15 cellular contexts compared by ENCODE assay signal in the genomic region with DNA sequence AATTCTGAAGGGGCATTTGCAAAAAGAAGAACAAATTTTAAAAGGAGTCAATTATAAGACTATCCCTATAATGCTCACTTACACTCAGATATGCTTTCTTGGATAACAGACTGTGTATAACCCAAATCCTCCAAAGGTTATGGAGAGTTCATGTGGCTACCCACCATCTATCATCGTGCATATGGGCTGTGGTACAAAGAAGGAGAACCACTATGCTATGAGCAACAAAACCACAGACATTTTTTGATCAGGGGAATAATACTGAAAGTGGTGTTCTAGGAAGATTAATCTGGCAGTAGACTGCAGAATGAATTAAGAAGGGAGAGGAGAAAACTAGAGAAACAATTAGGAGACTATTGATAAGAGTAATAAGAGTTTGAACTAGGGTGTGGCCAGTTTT. TPM values are rescaled to one million over a fixed set of nuclear protein-coding genes. Genes with fewer than 3 reads are reported as not detected.
DNase-seq lines count a peak whose midpoint lies in the region; ATAC-seq and TF ChIP-seq lines count a peak whose summit lies in the region.
"Had no signal": no experiment of that assay in that cellular context is flagged by ENCODE, and none has a peak within 500 bp of the region (broad histone marks: within the 10 kb centered on the region; RNA-seq: fewer than 3 reads in every experiment).

No MANE protein-coding gene starts in this region.

- no peaks in the 10 kb centered on the region for H3K9me3 ChIP-seq in GM23248 (ENCODE audit: low read depth)

- intact Hi-C loops in activated T-helper 1 cell treated with anti-CD3 and anti-CD28 coated beads, Interleukin-12 subunit alpha, Interleukin-12 subunit beta, Interleukin-2, Interleukin-4 antibody, amounts not matched to agents 30 ng/mL and 10 ng/mL and 1 ng/mL, durations not matched to agents 14 hours and 24 hours and 36 hours (cut with micrococcal nuclease): loop anchor here (1.0 to 2.0 kb wide), 2 partner anchors 10 to 36 kb away; no protein-coding TSS in a partner anchor

- 14 to 31% methylated on average over 1 of the region's 1 CpG for WGBS in GM23248 (ENCODE audit: low coverage in 1 of 2, low lambda C conversion rate in 2 of 2, missing lambda C conversion rate in 2 of 2), 2 experiments

- no peaks in the 10 kb centered on the region for H3K27me3 ChIP-seq in GM23248 (replicated peaks; ENCODE audit: insufficient read depth)

- 0 out of 2 replicates have a peak overlapping the region, but pooled peaks have one; percentile 6 for H3K27ac ChIP-seq in GM23248

- H3K79me2 ChIP-seq in GM23248 (ENCODE audit: insufficient read depth): peaks cover 100% of the 10 kb centered on the region

- peaks cover 18% of the 10 kb centered on the region for H3K9me3 Mint-ChIP-seq in activated T-helper 1 cell treated with anti-CD3 and anti-CD28 coated beads, Interleukin-12 subunit alpha, Interleukin-12 subunit beta, Interleukin-2, Interleukin-4 antibody, amounts not matched to agents 30 ng/mL and 10 ng/mL and 1 ng/mL, durations not matched to agents 14 hours and 24 hours and 36 hours
- H3K9me3 Mint-ChIP-seq in HFFc6: peaks cover 32% of the 10 kb centered on the region

- peaks cover 50% of the 10 kb centered on the region for H3F3A ChIP-seq in GM23248 (ENCODE audit: insufficient read depth)

- no peak for TF ChIP-seq CTCF in AG10803 (conservative IDR thresholded peaks at IDR 0.05; ENCODE audit: low read length)
- TF ChIP-seq CTCF in HFFc6 (IDR thresholded peaks at IDR 0.05): no peak

- H3K4me1 ChIP-seq in GM23248 (ENCODE audit: insufficient read depth): peaks cover 54% of the 10 kb centered on the region

- H3K36me3 Mint-ChIP-seq in activated T-helper 1 cell treated with anti-CD3 and anti-CD28 coated beads, Interleukin-12 subunit alpha, Interleukin-12 subunit beta, Interleukin-2, Interleukin-4 antibody, amounts not matched to agents 30 ng/mL and 10 ng/mL and 1 ng/mL, durations not matched to agents 14 hours and 24 hours and 36 hours (ENCODE audit: low read depth): peaks cover 58% of the 10 kb centered on the region
- peaks cover 70% of the 10 kb centered on the region for H3K36me3 Mint-ChIP-seq in HFFc6 (ENCODE audit: low read depth)

- no peak overlapping the region for H2AFZ ChIP-seq in GM23248

- H3K4me3 Mint-ChIP-seq in activated T-helper 1 cell treated with anti-CD3 and anti-CD28 coated beads, Interleukin-12 subunit alpha, Interleukin-12 subunit beta, Interleukin-2, Interleukin-4 antibody, amounts not matched to agents 30 ng/mL and 10 ng/mL and 1 ng/mL, durations not matched to agents 14 hours and 24 hours and 36 hours: no peak overlapping the region
- H3K4me3 Mint-ChIP-seq in HFFc6: no peak overlapping the region

- peak overlapping the region; percentile 12 for H3K27ac Mint-ChIP-seq in activated T-helper 1 cell treated with anti-CD3 and anti-CD28 coated beads, Interleukin-12 subunit alpha, Interleukin-12 subunit beta, Interleukin-2, Interleukin-4 antibody, amounts not matched to agents 30 ng/mL and 10 ng/mL and 1 ng/mL, durations not matched to agents 14 hours and 24 hours and 36 hours
- no peak overlapping the region for H3K27ac Mint-ChIP-seq in HFFc6

- peak overlapping the region; percentile 44 for H3K4me2 ChIP-seq in GM23248 (ENCODE audit: unreplicated experiment)

- H3K27me3 Mint-ChIP-seq in activated T-helper 1 cell treated with anti-CD3 and anti-CD28 coated beads, Interleukin-12 subunit alpha, Interleukin-12 subunit beta, Interleukin-2, Interleukin-4 antibody, amounts not matched to agents 30 ng/mL and 10 ng/mL and 1 ng/mL, durations not matched to agents 14 hours and 24 hours and 36 hours (ENCODE audit: insufficient read depth): no peaks in the 10 kb centered on the region
- no peaks in the 10 kb centered on the region; the same call in none of the 2 replicates for H3K27me3 Mint-ChIP-seq in HFFc6 (ENCODE audit: insufficient read depth)
- H3K27me3 Mint-ChIP-seq: naive B cell had no signal

- peaks cover 26% of the 10 kb centered on the region for H3K36me3 ChIP-seq in GM23248 (ENCODE audit: low read depth)

- H3K4me1 Mint-ChIP-seq in activated T-helper 1 cell treated with anti-CD3 and anti-CD28 coated beads, Interleukin-12 subunit alpha, Interleukin-12 subunit beta, Interleukin-2, Interleukin-4 antibody, amounts not matched to agents 30 ng/mL and 10 ng/mL and 1 ng/mL, durations not matched to agents 14 hours and 24 hours and 36 hours (ENCODE audit: low read depth): peaks cover 44% of the 10 kb centered on the region
- H3K4me1 Mint-ChIP-seq in HFFc6 (ENCODE audit: low read depth): peaks cover 38% of the 10 kb centered on the region

- H4K20me1 ChIP-seq in GM23248 (ENCODE audit: insufficient read depth): peaks cover 64% of the 10 kb centered on the region

- H3K4me3 ChIP-seq in AG10803 (ENCODE audit: low read length) (no peak overlapping the region), GM23248 (no peak overlapping the region)

- H3K9me2 ChIP-seq in GM23248 (ENCODE audit: insufficient read depth): no peaks in the 10 kb centered on the region

- in situ Hi-C loops in GM23248 (cut with MboI): no loop called here

- ATAC-seq in HG03565 (IDR thresholded peaks at IDR 0.05; ENCODE audit: unreplicated experiment): no peak
- ATAC-seq: left colon had no signal

- H3K9ac ChIP-seq in GM23248: no peak overlapping the region

- DNase-seq in AG10803 (ENCODE audit: low read depth) (peak; percentile 74), GM23248 (peak; percentile 64), iris pigment epithelial cell (ENCODE audit: low read depth) (peak; percentile 90), medulla oblongata (ENCODE audit: extremely low spot score) (no peak), HFFc6 (no peak), D341Med (ENCODE audit: low spot score) (no peak)
- DNase-seq in activated T-helper 1 cell treated with anti-CD3 and anti-CD28 coated beads, Interleukin-12 subunit alpha, Interleukin-12 subunit beta, Interleukin-2, Interleukin-4 antibody, amounts not matched to agents 30 ng/mL and 10 ng/mL and 1 ng/mL, durations not matched to agents 14 hours and 24 hours and 36 hours (ENCODE audit: low spot score): no peak
- DNase-seq: anterior cingulate cortex, left colon, naive B cell, NCI-H1417, NCI-H524, RPMI8226, T-helper 9 cell had no signal

RNA-seq across cellular contexts. Expression of gene NR3C1, which starts 16.8 kb away (rescaled TPM):
- total RNA-seq in GM23248 (2014; rRNA removed; shearing (Covaris generic)): 121 and 125 TPM in 2 replicates
- 100 and 103 TPM in 2 replicates for polyA plus RNA-seq in GM23248 (2016; fragmentation: Nextera tagmentation; extraction: Ambion mirVana)
- total RNA-seq in activated T-helper 1 cell treated with anti-CD3 and anti-CD28 coated beads, Interleukin-12 subunit alpha, Interleukin-12 subunit beta, Interleukin-2, Interleukin-4 antibody, amounts not matched to agents 30 ng/mL and 10 ng/mL and 1 ng/mL, durations not matched to agents 14 hours and 24 hours and 36 hours: 62.7 TPM in 2 replicates
- total RNA-seq in HFFc6 (2021; fragmentation: NEBNext Ultra II Directional; extraction: Animal tissue kit (Norgen Biotek cat#: 25700)): 10 to 100 TPM; 61.6 to 86.9 (median 71.5) TPM

Comparison
In these comparisons a context has a peak if more than half of its experiments do, and no peak if none do; other contexts are left out.
1. DNase-seq: peak in AG10803 (single experiment), GM23248 (single experiment) and iris pigment epithelial cell (single experiment); none in activated T-helper 1 cell treated with anti-CD3 and anti-CD28 coated beads, Interleukin-12 subunit alpha, Interleukin-12 subunit beta, Interleukin-2, Interleukin-4 antibody, amounts not matched to agents 30 ng/mL and 10 ng/mL and 1 ng/mL, durations not matched to agents 14 hours and 24 hours and 36 hours (single experiment), medulla oblongata (single experiment), HFFc6 (single experiment) and D341Med (single experiment).